Comparison of ENCODE assay signal across 21 cellular contexts in genomic region chr13:112680741-112681360, GRCh38.
"Had no signal": no experiment of that assay in that cellular context is flagged by ENCODE, and none has a peak within 500 bp of the region (broad histone marks: within the 10 kb centered on the region; RNA-seq: fewer than 3 reads in every experiment).

No MANE protein-coding gene starts in this region.

- H3K4me1 Mint-ChIP-seq: activated B cell treated with CpG ODN at 0.5 μM for 24 hours; naive B cell; stimulated activated naive B cell treated with anti-CD40 and anti-IgM and Interleukin-4, amounts not matched to agents 10 μg/mL and 1 μg/mL and 100 μg/mL, for 72 hours had no signal

- ATAC-seq: activated naive CD4-positive, alpha-beta T cell treated with anti-CD3 and anti-CD28 coated beads, Interleukin-2, amount 50 U/mL, for 72 hours; mucosa of descending colon; stimulated activated naive B cell treated with anti-CD40 and anti-IgM and Interleukin-4, amounts not matched to agents 10 μg/mL and 1 μg/mL and 100 μg/mL, for 72 hours had no signal

- H3K4me3 ChIP-seq: adrenal gland, left ventricle myocardium inferior, mucosa of descending colon, sigmoid colon, tibial artery, vagina had no signal

- H3K9me3 ChIP-seq: adrenal gland, left ventricle myocardium inferior, mucosa of descending colon, neutrophil, sigmoid colon, tibial artery, vagina had no signal

- H3K9me3 Mint-ChIP-seq: activated B cell treated with CpG ODN at 0.5 μM for 24 hours; activated naive CD4-positive, alpha-beta T cell treated with anti-CD3 and anti-CD28 coated beads, Interleukin-2, amount 50 U/mL, for 72 hours; dendritic cell treated with granulocyte-macrophage colony-stimulating factor and Interleukin-4, amounts not matched to agents 40 ng/mL and 50 ng/mL, for 4 days; naive B cell; stimulated activated naive B cell treated with anti-CD40 and anti-IgM and Interleukin-4, amounts not matched to agents 10 μg/mL and 1 μg/mL and 100 μg/mL, for 72 hours had no signal

- H3K4me1 ChIP-seq: adrenal gland, left ventricle myocardium inferior, tibial artery, vagina had no signal

- H3K36me3 ChIP-seq: adrenal gland, left ventricle myocardium inferior, neutrophil, sigmoid colon, tibial artery, vagina had no signal

- H3K4me3 Mint-ChIP-seq: activated B cell treated with CpG ODN at 0.5 μM for 24 hours; dendritic cell treated with granulocyte-macrophage colony-stimulating factor and Interleukin-4, amounts not matched to agents 40 ng/mL and 50 ng/mL, for 4 days; naive B cell; stimulated activated naive B cell treated with anti-CD40 and anti-IgM and Interleukin-4, amounts not matched to agents 10 μg/mL and 1 μg/mL and 100 μg/mL, for 72 hours had no signal

- H3K36me3 Mint-ChIP-seq: activated naive CD4-positive, alpha-beta T cell treated with anti-CD3 and anti-CD28 coated beads, Interleukin-2, amount 50 U/mL, for 72 hours; naive B cell; stimulated activated naive B cell treated with anti-CD40 and anti-IgM and Interleukin-4, amounts not matched to agents 10 μg/mL and 1 μg/mL and 100 μg/mL, for 72 hours had no signal

- H3K27ac ChIP-seq: adrenal gland, left ventricle myocardium inferior, neutrophil, sigmoid colon, tibial artery, vagina had no signal

- H3K27me3 ChIP-seq: adrenal gland, sigmoid colon, vagina had no signal

- FAIRE-seq: bronchial epithelial cell, frontal cortex had no signal

- H3K27ac Mint-ChIP-seq: activated B cell treated with CpG ODN at 0.5 μM for 24 hours; activated naive CD4-positive, alpha-beta T cell treated with anti-CD3 and anti-CD28 coated beads, Interleukin-2, amount 50 U/mL, for 72 hours; dendritic cell treated with granulocyte-macrophage colony-stimulating factor and Interleukin-4, amounts not matched to agents 40 ng/mL and 50 ng/mL, for 4 days had no signal

- DNase-seq: activated B cell treated with CpG ODN at 0.5 μM for 24 hours; activated CD4-positive, alpha-beta T cell treated with anti-CD3 and anti-CD28 coated beads for 48 hours; activated CD8-positive, alpha-beta memory T cell treated with anti-CD3 and anti-CD28 coated beads, Interleukin-2, amount 50 U/mL, for 48 hours; activated gamma-delta T cell; left ventricle myocardium inferior; mucosa of descending colon; naive B cell; sigmoid colon; stimulated activated CD4-positive, alpha-beta T cell treated with anti-CD3 and anti-CD28 coated beads, Interleukin-4, amount 100 ng/mL, for 24 hours; stimulated activated naive B cell treated with anti-CD40 and anti-IgM and Interleukin-4, amounts not matched to agents 10 μg/mL and 1 μg/mL and 100 μg/mL, for 72 hours; substantia nigra; T-helper 1 cell; T-helper 9 cell had no signal
